ENCODE assay signal across 28 cellular contexts in the genomic region with DNA sequence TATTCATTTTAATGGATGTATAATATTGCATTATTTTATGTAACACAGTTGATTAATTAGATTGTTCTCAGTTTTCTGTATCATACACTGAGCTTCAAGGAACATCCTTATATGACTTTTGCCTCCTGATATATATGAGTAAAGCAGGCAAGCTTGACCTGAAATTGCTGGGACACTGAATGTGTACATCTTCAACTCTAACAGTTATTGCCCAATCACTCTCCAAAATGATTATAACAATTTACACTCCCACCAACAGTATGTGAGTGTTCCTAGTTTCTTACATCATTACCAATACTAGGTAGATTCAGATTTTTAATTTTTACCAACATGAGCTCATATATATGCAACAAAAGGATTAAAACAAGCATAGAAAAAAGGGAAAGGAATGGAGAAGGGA.
DNase-seq lines count a peak whose midpoint lies in the region; ATAC-seq, FAIRE-seq and TF ChIP-seq lines count a peak whose summit lies in the region.
"Had no signal": no experiment of that assay in that cellular context is flagged by ENCODE, and none has a peak within 500 bp of the region (broad histone marks: within the 10 kb centered on the region; RNA-seq: fewer than 3 reads in every experiment).

No MANE protein-coding gene starts in this region.

- no peaks in the 10 kb centered on the region for H3K27me3 Mint-ChIP-seq in stimulated activated memory B cell treated with anti-CD40 and anti-IgM and Interleukin-4, amounts not matched to agents 10 μg/mL and 1 μg/mL and 100 μg/mL, for 72 hours
- H3K27me3 Mint-ChIP-seq: activated B cell treated with CpG ODN at 0.5 μM for 24 hours; naive thymus-derived CD4-positive, alpha-beta T cell had no signal

- TF ChIP-seq EP300 in HepG2 (IDR thresholded peaks at IDR 0.05; ENCODE audit: low read depth in 2 of 2, low read length in 2 of 2) (no peak), HepG2 (CRISPR knock-in tag; IDR thresholded peaks at IDR 0.05; ENCODE audit: borderline replicate concordance) (no peak)

- in situ Hi-C loops in HepG2 (cut with HindIII; ENCODE audit: extremely low pct_ligation_motif_present, low pct_unique_long_range_greater_than_20kb): no loop called here

- H3K4me1 ChIP-seq in HepG2 (ENCODE audit: insufficient read depth, low read length) (no peaks in the 10 kb centered on the region), right lobe of liver (peaks cover 0 to 23% (median 0%) of the 10 kb centered on the region in 4 donors), spleen (peaks cover 0 to under 1% (median 0%) of the 10 kb centered on the region in 6 donors)
- H3K4me1 ChIP-seq: BE2C had no signal

- FAIRE-seq in HepG2 (lab: Jason Lieb, UNC): no peak
- FAIRE-seq: frontal cortex, GM12892 had no signal

- ATAC-seq in HepG2: no peak
- ATAC-seq in right lobe of liver: no peak
- no peak for ATAC-seq in stimulated activated memory B cell treated with anti-CD40 and anti-IgM and Interleukin-4, amounts not matched to agents 10 μg/mL and 1 μg/mL and 100 μg/mL, for 72 hours
- no peak for ATAC-seq in GM19351 (IDR thresholded peaks at IDR 0.05; ENCODE audit: unreplicated experiment)
- ATAC-seq: Right ventricle myocardium inferior had no signal

- no peaks in the 10 kb centered on the region for H3K79me2 ChIP-seq in HepG2 (ENCODE audit: insufficient read depth, low read length)

- no peak for TF ChIP-seq RAD21 in HepG2 (CRISPR knock-in tag; IDR thresholded peaks at IDR 0.05)

- no peak overlapping the region for H3K9ac ChIP-seq in HepG2 (ENCODE audit: insufficient read depth, low read depth, low read length)

- POLR2A ChIA-PET in HepG2 (lab: Yijun Ruan, JAX): no interaction called here

- H3K4me3 Mint-ChIP-seq in stimulated activated memory B cell treated with anti-CD40 and anti-IgM and Interleukin-4, amounts not matched to agents 10 μg/mL and 1 μg/mL and 100 μg/mL, for 72 hours: no peak overlapping the region
- H3K4me3 Mint-ChIP-seq: activated B cell treated with CpG ODN at 0.5 μM for 24 hours; activated naive CD4-positive, alpha-beta T cell treated with anti-CD3 and anti-CD28 coated beads for 36 hours; activated T-helper 1 cell treated with anti-CD3 and anti-CD28 coated beads, Interleukin-12 subunit alpha, Interleukin-12 subunit beta, Interleukin-2, Interleukin-4 antibody, amounts not matched to agents 30 ng/mL and 10 ng/mL and 1 ng/mL, durations not matched to agents 14 hours and 24 hours and 36 hours; immature natural killer cell; naive thymus-derived CD4-positive, alpha-beta T cell had no signal

- H3K9me3 ChIP-seq in HepG2 (ENCODE audit: low read length) (no peaks in the 10 kb centered on the region; the same call in 1 of the 2 replicates), right lobe of liver (no peaks in the 10 kb centered on the region), spleen (peaks cover 0 to 3% (median 0%) of the 10 kb centered on the region in 8 donors)
- H3K9me3 ChIP-seq: BE2C, left ventricle myocardium inferior, transverse colon had no signal

- TF ChIP-seq CTCF in HepG2 (CRISPR knock-in tag; IDR thresholded peaks at IDR 0.05) (no peak), right lobe of liver (IDR thresholded peaks at IDR 0.05) (no peak), spleen (IDR thresholded peaks at IDR 0.05 in 8 of 11, conservative IDR thresholded peaks at IDR 0.05 in 3 of 11) (no peak)

- BruUV-seq in HepG2 (replicated peaks; lab: Mats Ljungman, UMichigan): no TSS peak

- H3K4me2 ChIP-seq in HepG2 (ENCODE audit: low read depth, low read length): no peak overlapping the region

- H3K27me3 ChIP-seq in HepG2 (ENCODE audit: control insufficient read depth in 1 of 2, insufficient read depth in 2 of 2, low read length in 2 of 2) (no peaks in the 10 kb centered on the region), right lobe of liver (no peaks in the 10 kb centered on the region), spleen (replicated peaks in 1 of 7) (no peaks in the 10 kb centered on the region)
- H3K27me3 ChIP-seq: BE2C, transverse colon had no signal

- no peak overlapping the region for H3K27ac ChIP-seq in HepG2 (ENCODE audit: extremely low read length, insufficient read depth, low read length)
- H3K27ac ChIP-seq in right lobe of liver: no peak overlapping the region
- peak overlapping the region; percentile 26 for H3K27ac ChIP-seq in epithelial cell of prostate
- H3K27ac ChIP-seq in spleen: no peak overlapping the region
- H3K27ac ChIP-seq: left ventricle myocardium inferior, skin epidermis, transverse colon had no signal

- peaks cover 81% of the 10 kb centered on the region for H3K36me3 Mint-ChIP-seq in stimulated activated memory B cell treated with anti-CD40 and anti-IgM and Interleukin-4, amounts not matched to agents 10 μg/mL and 1 μg/mL and 100 μg/mL, for 72 hours

- peak overlapping the region; percentile 57 for H3K27ac Mint-ChIP-seq in stimulated activated memory B cell treated with anti-CD40 and anti-IgM and Interleukin-4, amounts not matched to agents 10 μg/mL and 1 μg/mL and 100 μg/mL, for 72 hours
- H3K27ac Mint-ChIP-seq: activated naive CD4-positive, alpha-beta T cell treated with anti-CD3 and anti-CD28 coated beads for 36 hours; activated T-helper 1 cell treated with anti-CD3 and anti-CD28 coated beads, Interleukin-12 subunit alpha, Interleukin-12 subunit beta, Interleukin-2, Interleukin-4 antibody, amounts not matched to agents 30 ng/mL and 10 ng/mL and 1 ng/mL, durations not matched to agents 14 hours and 24 hours and 36 hours; immature natural killer cell; naive thymus-derived CD4-positive, alpha-beta T cell had no signal

- CTCF ChIA-PET in HepG2 (lab: Yijun Ruan, JAX; ENCODE audit: low intra/inter-chr PET ratio, low total read pairs): no interaction called here

- H3K4me1 Mint-ChIP-seq in stimulated activated memory B cell treated with anti-CD40 and anti-IgM and Interleukin-4, amounts not matched to agents 10 μg/mL and 1 μg/mL and 100 μg/mL, for 72 hours: peaks cover 26% of the 10 kb centered on the region
- H3K4me1 Mint-ChIP-seq: naive thymus-derived CD4-positive, alpha-beta T cell had no signal

- no peaks in the 10 kb centered on the region for H4K20me1 ChIP-seq in HepG2 (ENCODE audit: insufficient read depth, low read length)

- H3K9me3 Mint-ChIP-seq in stimulated activated memory B cell treated with anti-CD40 and anti-IgM and Interleukin-4, amounts not matched to agents 10 μg/mL and 1 μg/mL and 100 μg/mL, for 72 hours: no peaks in the 10 kb centered on the region
- H3K9me3 Mint-ChIP-seq: activated naive CD4-positive, alpha-beta T cell treated with anti-CD3 and anti-CD28 coated beads for 36 hours; immature natural killer cell had no signal

- H3K36me3 ChIP-seq in HepG2 (replicated peaks in 1 of 2; ENCODE audit: control insufficient read depth in 1 of 2, insufficient read depth in 2 of 2, low read length in 2 of 2): no peaks in the 10 kb centered on the region
- H3K36me3 ChIP-seq in right lobe of liver: no peaks in the 10 kb centered on the region
- H3K36me3 ChIP-seq in spleen: peaks cover 0 to 20% (median 9%) of the 10 kb centered on the region in 6 donors
- H3K36me3 ChIP-seq: BE2C, left ventricle myocardium inferior, transverse colon had no signal

- H3K4me3 ChIP-seq in HepG2 (replicated peaks in 1 of 3; ENCODE audit: insufficient read depth in 1 of 3, low read depth in 2 of 3, low read length in 3 of 3) (no peak overlapping the region), right lobe of liver (no peak overlapping the region), spleen (no peak overlapping the region)
- H3K4me3 ChIP-seq: left ventricle myocardium inferior, skin epidermis, transverse colon had no signal

- DNase-seq in HepG2 (ENCODE audit: low spot score) (no peak), right lobe of liver (no peak), OCI-M1 (lab: John Stamatoyannopoulos, UW) (peak; percentile 83), epithelial cell of prostate (ENCODE audit: low read depth, low spot score) (no peak), spleen (no peak)
- DNase-seq in stimulated activated CD4-positive, alpha-beta T cell treated with anti-CD3 and anti-CD28 coated beads, Interleukin-4, amount 100 ng/mL, for 24 hours: no peak
- DNase-seq: activated B cell treated with CpG ODN at 0.5 μM for 24 hours; activated CD4-positive, alpha-beta T cell treated with anti-CD3 and anti-CD28 coated beads, Interleukin-2, amount 50 U/mL, for 4 hours; activated naive CD4-positive, alpha-beta T cell treated with anti-CD3 and anti-CD28 coated beads for 36 hours; BE2C; effector CD8-positive, alpha-beta T cell; hippocampal formation; immature natural killer cell; left ventricle myocardium inferior; midbrain; naive thymus-derived CD4-positive, alpha-beta T cell; NCI-H2029; NCI-H2227 treated with DMSO at 0.1 percent for 48 hours; NCI-H69; stimulated activated CD4-positive, alpha-beta T cell treated with anti-CD3 and anti-CD28 coated beads, Interleukin-2, amount 100 ng/mL, for 24 hours; transverse colon had no signal

- no peak overlapping the region for H2AFZ ChIP-seq in HepG2 (ENCODE audit: low read length)

- intact Hi-C loops in HepG2 (cut with micrococcal nuclease; ENCODE audit: unreplicated experiment) (no loop called here), right lobe of liver (cut with DNase I) (no loop called here), spleen (cut with DNase I; ENCODE audit: low total_unique reads) (no loop called here)

- TF ChIP-seq POLR2A in HepG2 (IDR thresholded peaks at IDR 0.05; ENCODE audit: insufficient read depth in 1 of 2, low read depth in 2 of 2, low read length in 2 of 2) (no peak), right lobe of liver (IDR thresholded peaks at IDR 0.05) (no peak), spleen (IDR thresholded peaks at IDR 0.05) (no peak)

TF ChIP-seq in HepG2, 621 proteins besides CTCF, POLR2A, EP300 and RAD21:
- TF ChIP-seq SALL2 (CRISPR knock-in tag; IDR thresholded peaks at IDR 0.05) (no peak), CEBPB (IDR thresholded peaks at IDR 0.05; ENCODE audit: borderline replicate concordance, low read depth, low read length) (0 out of 2 replicates have a peak, but pooled peaks have one; percentile 40), ZBTB8A (CRISPR knock-in tag; IDR thresholded peaks at IDR 0.05; ENCODE audit: borderline replicate concordance, low read depth) (no peak)
